Comparison of ENCODE assay signal across 1 cellular context in the genomic region with DNA sequence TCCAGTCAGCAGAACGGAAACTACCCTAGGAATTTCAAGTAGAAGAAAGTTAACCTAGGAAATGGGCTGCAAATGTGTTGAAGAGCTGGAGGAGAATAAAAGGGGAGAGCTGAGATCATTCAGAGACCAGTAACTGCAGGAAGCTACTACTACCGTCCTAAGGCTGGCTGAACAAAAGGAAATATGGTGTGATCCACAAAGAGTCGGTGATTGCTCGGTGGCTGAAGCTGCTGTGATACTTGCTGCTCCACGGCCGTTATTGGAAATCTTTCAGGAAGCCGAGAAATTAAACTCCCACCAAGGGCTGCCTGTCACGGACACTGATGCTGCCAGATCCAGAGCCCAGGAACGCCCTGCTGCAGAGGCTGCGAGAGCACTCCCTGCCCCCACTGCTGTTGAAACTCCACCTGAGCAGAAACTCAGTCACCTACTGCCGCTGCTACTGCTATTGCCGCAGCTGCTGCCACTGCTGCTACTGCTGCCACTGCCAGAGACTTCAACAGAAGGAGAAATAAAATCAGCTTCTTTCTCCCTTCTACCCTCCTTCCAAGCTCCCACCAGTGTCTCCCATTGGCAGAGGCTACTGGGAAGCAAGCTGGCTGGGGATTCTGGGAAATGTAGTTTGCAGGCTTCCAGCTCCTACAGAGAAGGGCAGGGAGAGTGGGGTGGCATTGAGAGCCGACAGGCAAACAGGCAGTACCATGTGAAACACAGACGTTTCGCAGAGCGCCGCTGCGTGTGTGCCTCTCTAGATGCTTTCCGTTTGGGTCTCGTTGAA.
A peak's percentile ranks its signal among the peaks of the same experiment; 100 is the strongest.
TF ChIP-seq lines count a peak whose summit lies in the region.

No MANE protein-coding gene starts in this region.

TF ChIP-seq in H1, 55 proteins besides CTCF, POLR2A, EP300 and RAD21:
- TF ChIP-seq, protein P1, sequence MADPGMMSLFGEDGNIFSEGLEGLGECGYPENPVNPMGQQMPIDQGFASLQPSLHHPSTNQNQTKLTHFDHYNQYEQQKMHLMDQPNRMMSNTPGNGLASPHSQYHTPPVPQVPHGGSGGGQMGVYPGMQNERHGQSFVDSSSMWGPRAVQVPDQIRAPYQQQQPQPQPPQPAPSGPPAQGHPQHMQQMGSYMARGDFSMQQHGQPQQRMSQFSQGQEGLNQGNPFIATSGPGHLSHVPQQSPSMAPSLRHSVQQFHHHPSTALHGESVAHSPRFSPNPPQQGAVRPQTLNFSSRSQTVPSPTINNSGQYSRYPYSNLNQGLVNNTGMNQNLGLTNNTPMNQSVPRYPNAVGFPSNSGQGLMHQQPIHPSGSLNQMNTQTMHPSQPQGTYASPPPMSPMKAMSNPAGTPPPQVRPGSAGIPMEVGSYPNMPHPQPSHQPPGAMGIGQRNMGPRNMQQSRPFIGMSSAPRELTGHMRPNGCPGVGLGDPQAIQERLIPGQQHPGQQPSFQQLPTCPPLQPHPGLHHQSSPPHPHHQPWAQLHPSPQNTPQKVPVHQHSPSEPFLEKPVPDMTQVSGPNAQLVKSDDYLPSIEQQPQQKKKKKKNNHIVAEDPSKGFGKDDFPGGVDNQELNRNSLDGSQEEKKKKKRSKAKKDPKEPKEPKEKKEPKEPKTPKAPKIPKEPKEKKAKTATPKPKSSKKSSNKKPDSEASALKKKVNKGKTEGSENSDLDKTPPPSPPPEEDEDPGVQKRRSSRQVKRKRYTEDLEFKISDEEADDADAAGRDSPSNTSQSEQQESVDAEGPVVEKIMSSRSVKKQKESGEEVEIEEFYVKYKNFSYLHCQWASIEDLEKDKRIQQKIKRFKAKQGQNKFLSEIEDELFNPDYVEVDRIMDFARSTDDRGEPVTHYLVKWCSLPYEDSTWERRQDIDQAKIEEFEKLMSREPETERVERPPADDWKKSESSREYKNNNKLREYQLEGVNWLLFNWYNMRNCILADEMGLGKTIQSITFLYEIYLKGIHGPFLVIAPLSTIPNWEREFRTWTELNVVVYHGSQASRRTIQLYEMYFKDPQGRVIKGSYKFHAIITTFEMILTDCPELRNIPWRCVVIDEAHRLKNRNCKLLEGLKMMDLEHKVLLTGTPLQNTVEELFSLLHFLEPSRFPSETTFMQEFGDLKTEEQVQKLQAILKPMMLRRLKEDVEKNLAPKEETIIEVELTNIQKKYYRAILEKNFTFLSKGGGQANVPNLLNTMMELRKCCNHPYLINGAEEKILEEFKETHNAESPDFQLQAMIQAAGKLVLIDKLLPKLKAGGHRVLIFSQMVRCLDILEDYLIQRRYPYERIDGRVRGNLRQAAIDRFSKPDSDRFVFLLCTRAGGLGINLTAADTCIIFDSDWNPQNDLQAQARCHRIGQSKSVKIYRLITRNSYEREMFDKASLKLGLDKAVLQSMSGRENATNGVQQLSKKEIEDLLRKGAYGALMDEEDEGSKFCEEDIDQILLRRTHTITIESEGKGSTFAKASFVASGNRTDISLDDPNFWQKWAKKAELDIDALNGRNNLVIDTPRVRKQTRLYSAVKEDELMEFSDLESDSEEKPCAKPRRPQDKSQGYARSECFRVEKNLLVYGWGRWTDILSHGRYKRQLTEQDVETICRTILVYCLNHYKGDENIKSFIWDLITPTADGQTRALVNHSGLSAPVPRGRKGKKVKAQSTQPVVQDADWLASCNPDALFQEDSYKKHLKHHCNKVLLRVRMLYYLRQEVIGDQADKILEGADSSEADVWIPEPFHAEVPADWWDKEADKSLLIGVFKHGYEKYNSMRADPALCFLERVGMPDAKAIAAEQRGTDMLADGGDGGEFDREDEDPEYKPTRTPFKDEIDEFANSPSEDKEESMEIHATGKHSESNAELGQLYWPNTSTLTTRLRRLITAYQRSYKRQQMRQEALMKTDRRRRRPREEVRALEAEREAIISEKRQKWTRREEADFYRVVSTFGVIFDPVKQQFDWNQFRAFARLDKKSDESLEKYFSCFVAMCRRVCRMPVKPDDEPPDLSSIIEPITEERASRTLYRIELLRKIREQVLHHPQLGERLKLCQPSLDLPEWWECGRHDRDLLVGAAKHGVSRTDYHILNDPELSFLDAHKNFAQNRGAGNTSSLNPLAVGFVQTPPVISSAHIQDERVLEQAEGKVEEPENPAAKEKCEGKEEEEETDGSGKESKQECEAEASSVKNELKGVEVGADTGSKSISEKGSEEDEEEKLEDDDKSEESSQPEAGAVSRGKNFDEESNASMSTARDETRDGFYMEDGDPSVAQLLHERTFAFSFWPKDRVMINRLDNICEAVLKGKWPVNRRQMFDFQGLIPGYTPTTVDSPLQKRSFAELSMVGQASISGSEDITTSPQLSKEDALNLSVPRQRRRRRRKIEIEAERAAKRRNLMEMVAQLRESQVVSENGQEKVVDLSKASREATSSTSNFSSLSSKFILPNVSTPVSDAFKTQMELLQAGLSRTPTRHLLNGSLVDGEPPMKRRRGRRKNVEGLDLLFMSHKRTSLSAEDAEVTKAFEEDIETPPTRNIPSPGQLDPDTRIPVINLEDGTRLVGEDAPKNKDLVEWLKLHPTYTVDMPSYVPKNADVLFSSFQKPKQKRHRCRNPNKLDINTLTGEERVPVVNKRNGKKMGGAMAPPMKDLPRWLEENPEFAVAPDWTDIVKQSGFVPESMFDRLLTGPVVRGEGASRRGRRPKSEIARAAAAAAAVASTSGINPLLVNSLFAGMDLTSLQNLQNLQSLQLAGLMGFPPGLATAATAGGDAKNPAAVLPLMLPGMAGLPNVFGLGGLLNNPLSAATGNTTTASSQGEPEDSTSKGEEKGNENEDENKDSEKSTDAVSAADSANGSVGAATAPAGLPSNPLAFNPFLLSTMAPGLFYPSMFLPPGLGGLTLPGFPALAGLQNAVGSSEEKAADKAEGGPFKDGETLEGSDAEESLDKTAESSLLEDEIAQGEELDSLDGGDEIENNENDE (IDR thresholded peaks at IDR 0.05; ENCODE audit: insufficient replicate concordance, low read length), result no peak
- TF ChIP-seq EGR1 (IDR thresholded peaks at IDR 0.05; ENCODE audit: borderline replicate concordance, low read depth, low read length) (no peak), SP4 (IDR thresholded peaks at IDR 0.05; ENCODE audit: low read length) (no peak), CTBP2 (IDR thresholded peaks at IDR 0.05; ENCODE audit: borderline replicate concordance, insufficient read depth, insufficient read length, low read length) (no peak), TBP (IDR thresholded peaks at IDR 0.05; ENCODE audit: low read depth, low read length) (peak; percentile 62; the same call in 1 of the 2 replicates), CBX5 (IDR thresholded peaks at IDR 0.05; ENCODE audit: low read depth, low read length) (no peak), NRF1 (IDR thresholded peaks at IDR 0.05; ENCODE audit: low read depth, low read length) (no peak), GABPA (IDR thresholded peaks at IDR 0.05; ENCODE audit: borderline replicate concordance, insufficient read depth, low read length) (no peak), SP1 (IDR thresholded peaks at IDR 0.05; ENCODE audit: low read depth, low read length) (peak; percentile 18; the same call in 1 of the 2 replicates), FOSL1 (IDR thresholded peaks at IDR 0.05; ENCODE audit: insufficient read depth, low read depth, low read length) (no peak), ASH2L (IDR thresholded peaks at IDR 0.05; ENCODE audit: low read length) (peak; percentile 56), KDM5A (IDR thresholded peaks at IDR 0.05; ENCODE audit: low read length) (no peak), CHD2 (IDR thresholded peaks at IDR 0.05; ENCODE audit: low read length) (no peak), JUND (IDR thresholded peaks at IDR 0.05; ENCODE audit: low read length) (no peak), ZNF274 (IDR thresholded peaks at IDR 0.05; ENCODE audit: borderline replicate concordance, extremely low read depth, low read length) (no peak), EZH2 (IDR thresholded peaks at IDR 0.05; ENCODE audit: low read depth, low read length, severe bottlenecking) (no peak), NANOG (IDR thresholded peaks at IDR 0.05; ENCODE audit: insufficient read depth, low read depth, low read length, poor library complexity, severe bottlenecking) (no peak), KDM1A (IDR thresholded peaks at IDR 0.05; ENCODE audit: borderline replicate concordance, low read length) (no peak), RFX5 (IDR thresholded peaks at IDR 0.05; ENCODE audit: borderline replicate concordance, low read depth, low read length) (no peak), GTF2F1 (IDR thresholded peaks at IDR 0.05; ENCODE audit: borderline replicate concordance, low read depth, low read length) (no peak), TAF7 (optimal IDR thresholded peaks at IDR 0.05; ENCODE audit: borderline replicate concordance, low read depth, low read length) (no peak), RXRA (IDR thresholded peaks at IDR 0.05; ENCODE audit: insufficient read depth, low read depth, low read length) (no peak), SIN3A (conservative IDR thresholded peaks at IDR 0.05 in 1 of 2, IDR thresholded peaks at IDR 0.05 in 1 of 2; ENCODE audit: low read depth in 1 of 2, low read length in 2 of 2) (peak in 1 of 2 experiments; percentile 53; a peak in 1 of 4 replicates), BCL11A (IDR thresholded peaks at IDR 0.05; ENCODE audit: low read depth in 2 of 2, low read length in 2 of 2) (no peak), KDM4A (IDR thresholded peaks at IDR 0.05; ENCODE audit: low read depth, low read length, severe bottlenecking) (peak; percentile 43), PHF8 (conservative IDR thresholded peaks at IDR 0.05; ENCODE audit: low read depth, low read length) (no peak), CREB1 (IDR thresholded peaks at IDR 0.05) (peak; percentile 10; the same call in 1 of the 2 replicates), CEBPB (IDR thresholded peaks at IDR 0.05; ENCODE audit: low read depth, low read length) (no peak), SUZ12 (IDR thresholded peaks at IDR 0.05; ENCODE audit: low read length) (no peak), HDAC2 (IDR thresholded peaks at IDR 0.05; ENCODE audit: borderline replicate concordance in 1 of 2, low read depth in 2 of 2, low read length in 2 of 2) (no peak), TAF1 (IDR thresholded peaks at IDR 0.05; ENCODE audit: low read depth, low read length) (peak; percentile 78), HDAC6 (IDR thresholded peaks at IDR 0.05; ENCODE audit: low read depth, low read length) (no peak), TCF12 (IDR thresholded peaks at IDR 0.05; ENCODE audit: low read depth, low read length) (no peak), RNF2 (IDR thresholded peaks at IDR 0.05; ENCODE audit: borderline replicate concordance, low read depth, low read length, missing control alignments, poor library complexity, severe bottlenecking) (no peak), TEAD4 (IDR thresholded peaks at IDR 0.05; ENCODE audit: low read depth, low read length) (no peak), YY1 (IDR thresholded peaks at IDR 0.05; ENCODE audit: low read depth, low read length) (peak; percentile 74; the same call in 1 of the 2 replicates), POU5F1 (IDR thresholded peaks at IDR 0.05; ENCODE audit: low read depth, low read length) (no peak), CHD1 (IDR thresholded peaks at IDR 0.05; ENCODE audit: low read depth, low read length) (no peak), BACH1 (IDR thresholded peaks at IDR 0.05; ENCODE audit: low read length) (no peak), SIRT6 (IDR thresholded peaks at IDR 0.05; ENCODE audit: low read length) (no peak), SRF (IDR thresholded peaks at IDR 0.05; ENCODE audit: low read depth, low read length) (no peak), CBX8 (IDR thresholded peaks at IDR 0.05; ENCODE audit: borderline replicate concordance, low read depth, low read length) (no peak), SIX5 (IDR thresholded peaks at IDR 0.05; ENCODE audit: low read depth, low read length) (peak; percentile 84), JUN (IDR thresholded peaks at IDR 0.05; ENCODE audit: low read depth, low read length) (no peak), MAFK (IDR thresholded peaks at IDR 0.05; ENCODE audit: low read depth, low read length) (no peak), SAP30 (IDR thresholded peaks at IDR 0.05; ENCODE audit: insufficient read depth, insufficient replicate concordance, low read length) (no peak), SP2 (IDR thresholded peaks at IDR 0.05; ENCODE audit: low read length) (no peak), RBBP5 (IDR thresholded peaks at IDR 0.05; ENCODE audit: borderline replicate concordance, low read depth, low read length) (no peak), BRCA1 (IDR thresholded peaks at IDR 0.05; ENCODE audit: low read depth, low read length) (no peak), POLR2AphosphoS5 (IDR thresholded peaks at IDR 0.05; ENCODE audit: low read depth, low read length) (peak; percentile 58; the same call in 1 of the 2 replicates)
- TF ChIP-seq, protein P2, sequence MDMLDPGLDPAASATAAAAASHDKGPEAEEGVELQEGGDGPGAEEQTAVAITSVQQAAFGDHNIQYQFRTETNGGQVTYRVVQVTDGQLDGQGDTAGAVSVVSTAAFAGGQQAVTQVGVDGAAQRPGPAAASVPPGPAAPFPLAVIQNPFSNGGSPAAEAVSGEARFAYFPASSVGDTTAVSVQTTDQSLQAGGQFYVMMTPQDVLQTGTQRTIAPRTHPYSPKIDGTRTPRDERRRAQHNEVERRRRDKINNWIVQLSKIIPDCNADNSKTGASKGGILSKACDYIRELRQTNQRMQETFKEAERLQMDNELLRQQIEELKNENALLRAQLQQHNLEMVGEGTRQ (IDR thresholded peaks at IDR 0.05; ENCODE audit: low read length), result no peak
- TF ChIP-seq, protein P3, sequence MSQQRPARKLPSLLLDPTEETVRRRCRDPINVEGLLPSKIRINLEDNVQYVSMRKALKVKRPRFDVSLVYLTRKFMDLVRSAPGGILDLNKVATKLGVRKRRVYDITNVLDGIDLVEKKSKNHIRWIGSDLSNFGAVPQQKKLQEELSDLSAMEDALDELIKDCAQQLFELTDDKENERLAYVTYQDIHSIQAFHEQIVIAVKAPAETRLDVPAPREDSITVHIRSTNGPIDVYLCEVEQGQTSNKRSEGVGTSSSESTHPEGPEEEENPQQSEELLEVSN (IDR thresholded peaks at IDR 0.05), result no peak
- TF ChIP-seq, protein P4, sequence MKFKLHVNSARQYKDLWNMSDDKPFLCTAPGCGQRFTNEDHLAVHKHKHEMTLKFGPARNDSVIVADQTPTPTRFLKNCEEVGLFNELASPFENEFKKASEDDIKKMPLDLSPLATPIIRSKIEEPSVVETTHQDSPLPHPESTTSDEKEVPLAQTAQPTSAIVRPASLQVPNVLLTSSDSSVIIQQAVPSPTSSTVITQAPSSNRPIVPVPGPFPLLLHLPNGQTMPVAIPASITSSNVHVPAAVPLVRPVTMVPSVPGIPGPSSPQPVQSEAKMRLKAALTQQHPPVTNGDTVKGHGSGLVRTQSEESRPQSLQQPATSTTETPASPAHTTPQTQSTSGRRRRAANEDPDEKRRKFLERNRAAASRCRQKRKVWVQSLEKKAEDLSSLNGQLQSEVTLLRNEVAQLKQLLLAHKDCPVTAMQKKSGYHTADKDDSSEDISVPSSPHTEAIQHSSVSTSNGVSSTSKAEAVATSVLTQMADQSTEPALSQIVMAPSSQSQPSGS (IDR thresholded peaks at IDR 0.05; ENCODE audit: low read length), result no peak
- TF ChIP-seq, protein P5, sequence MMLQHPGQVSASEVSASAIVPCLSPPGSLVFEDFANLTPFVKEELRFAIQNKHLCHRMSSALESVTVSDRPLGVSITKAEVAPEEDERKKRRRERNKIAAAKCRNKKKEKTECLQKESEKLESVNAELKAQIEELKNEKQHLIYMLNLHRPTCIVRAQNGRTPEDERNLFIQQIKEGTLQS (IDR thresholded peaks at IDR 0.05; ENCODE audit: insufficient read depth, low read depth, low read length), result no peak
- TF ChIP-seq, protein P6, sequence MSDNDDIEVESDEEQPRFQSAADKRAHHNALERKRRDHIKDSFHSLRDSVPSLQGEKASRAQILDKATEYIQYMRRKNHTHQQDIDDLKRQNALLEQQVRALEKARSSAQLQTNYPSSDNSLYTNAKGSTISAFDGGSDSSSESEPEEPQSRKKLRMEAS (IDR thresholded peaks at IDR 0.05), result no peak
TF ChIP-seq in H1: peak in this region for 10.
